Comparison of ENCODE assay signal across 32 cellular contexts in the genomic region with DNA sequence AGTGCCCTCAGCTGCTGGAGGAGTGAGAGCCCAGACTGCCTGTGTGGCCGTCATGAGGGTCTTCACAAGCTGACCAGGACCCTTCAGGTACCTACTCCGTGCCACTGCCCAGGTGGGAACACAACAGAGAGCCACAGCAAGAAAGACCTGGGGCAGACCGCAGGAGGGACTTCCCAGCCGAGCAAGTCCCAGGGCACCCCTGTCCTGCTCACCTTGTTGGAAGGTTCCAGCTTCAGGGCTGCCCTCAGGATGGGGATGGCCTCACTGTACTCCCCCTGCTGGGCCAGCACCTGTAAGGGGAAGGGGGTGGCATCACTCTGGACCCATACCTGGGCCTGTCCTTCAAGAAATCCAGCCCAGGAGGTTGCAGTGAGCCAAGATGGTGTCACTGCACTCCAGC.
"Had no signal": no experiment of that assay in that cellular context is flagged by ENCODE, and none has a peak within 500 bp of the region (broad histone marks: within the 10 kb centered on the region; RNA-seq: fewer than 3 reads in every experiment).

No MANE protein-coding gene starts in this region.

- ATAC-seq: body of pancreas; left ventricle myocardium superior; psoas muscle; stimulated activated naive CD8-positive, alpha-beta T cell treated with anti-CD3 and anti-CD28 coated beads, Interleukin-15, Interleukin-2, amounts not matched to agents 100 U/mL and 50 U/mL, for 24 hours had no signal

- H3K27me3 ChIP-seq: adrenal gland, body of pancreas, dorsolateral prefrontal cortex, right atrium auricular region, spleen, testis, transverse colon had no signal

- H3K4me1 ChIP-seq: adrenal gland, body of pancreas, parathyroid adenoma, psoas muscle, right atrium auricular region, testis, transverse colon had no signal

- H3K9me3 ChIP-seq: adrenal gland, body of pancreas, psoas muscle, right atrium auricular region, spleen, testis, transverse colon had no signal

- H3K79me2 ChIP-seq: parathyroid adenoma had no signal

- H3K27me3 Mint-ChIP-seq: activated naive CD8-positive, alpha-beta T cell treated with anti-CD3 and anti-CD28 coated beads for 36 hours had no signal

- H3K9ac ChIP-seq: parathyroid adenoma had no signal

- FAIRE-seq: endothelial cell of umbilical vein, keratinocyte, TTC549 had no signal

- H3K4me1 Mint-ChIP-seq: activated naive CD8-positive, alpha-beta T cell treated with anti-CD3 and anti-CD28 coated beads for 36 hours had no signal

- H2AFZ ChIP-seq: parathyroid adenoma had no signal

- DNase-seq: activated CD4-positive, alpha-beta T cell treated with anti-CD3 and anti-CD28 coated beads for 48 hours; activated CD4-positive, alpha-beta T cell treated with anti-CD3 and anti-CD28 coated beads, Interleukin-2, amount 50 U/mL, for 48 hours; activated CD8-positive, alpha-beta memory T cell treated with anti-CD3 and anti-CD28 coated beads, Interleukin-2, amount 50 U/mL, for 4 hours; activated effector memory CD4-positive, alpha-beta T cell treated with anti-CD3 and anti-CD28 coated beads, Interleukin-2, amount 50 U/mL, for 16 hours; activated naive CD4-positive, alpha-beta T cell treated with anti-CD3 and anti-CD28 coated beads for 36 hours; activated naive CD8-positive, alpha-beta T cell treated with anti-CD3 and anti-CD28 coated beads for 36 hours; activated T-cell treated with anti-CD3 and anti-CD28 coated beads, Interleukin-2, amount 50 U/mL, for 1 hour; adrenal gland; aorta; body of pancreas; dorsolateral prefrontal cortex; effector memory CD4-positive, alpha-beta T cell; head of caudate nucleus; hippocampal formation; left cardiac atrium; left ventricle myocardium superior; nucleus accumbens; psoas muscle; spleen; stimulated activated naive CD8-positive, alpha-beta T cell treated with anti-CD3 and anti-CD28 coated beads, Interleukin-15, Interleukin-2, amounts not matched to agents 100 U/mL and 50 U/mL, for 24 hours; T-helper 9 cell; testis; transverse colon had no signal

- H3K4me3 ChIP-seq: adrenal gland, body of pancreas, coronary artery, dorsolateral prefrontal cortex, psoas muscle, right atrium auricular region, spleen, testis, transverse colon had no signal

- H3K27ac ChIP-seq: adrenal gland, body of pancreas, coronary artery, dorsolateral prefrontal cortex, parathyroid adenoma, psoas muscle, right atrium auricular region, spleen, testis, transverse colon, VCaP had no signal

- H3K4me3 Mint-ChIP-seq: activated naive CD4-positive, alpha-beta T cell treated with anti-CD3 and anti-CD28 coated beads for 36 hours; activated naive CD8-positive, alpha-beta T cell treated with anti-CD3 and anti-CD28 coated beads for 36 hours; activated T-helper 1 cell treated with anti-CD3 and anti-CD28 coated beads, Interleukin-12 subunit alpha, Interleukin-12 subunit beta, Interleukin-2, Interleukin-4 antibody, amounts not matched to agents 30 ng/mL and 10 ng/mL and 1 ng/mL, durations not matched to agents 14 hours and 24 hours and 36 hours; T-helper 1 cell treated with Interleukin-12 subunit alpha and Interleukin-12 subunit beta and Interleukin-4 antibody, amounts not matched to agents 30 μg/mL and 1 μg/mL, for 36 hours had no signal

- H3K9me3 Mint-ChIP-seq: activated naive CD4-positive, alpha-beta T cell treated with anti-CD3 and anti-CD28 coated beads for 36 hours; activated naive CD8-positive, alpha-beta T cell treated with anti-CD3 and anti-CD28 coated beads for 36 hours; activated T-helper 1 cell treated with anti-CD3 and anti-CD28 coated beads, Interleukin-12 subunit alpha, Interleukin-12 subunit beta, Interleukin-2, Interleukin-4 antibody, amounts not matched to agents 30 ng/mL and 10 ng/mL and 1 ng/mL, durations not matched to agents 14 hours and 24 hours and 36 hours; T-helper 1 cell treated with Interleukin-12 subunit alpha and Interleukin-12 subunit beta and Interleukin-4 antibody, amounts not matched to agents 30 μg/mL and 1 μg/mL, for 36 hours had no signal

- H3K27ac Mint-ChIP-seq: activated naive CD4-positive, alpha-beta T cell treated with anti-CD3 and anti-CD28 coated beads for 36 hours; activated naive CD8-positive, alpha-beta T cell treated with anti-CD3 and anti-CD28 coated beads for 36 hours; activated T-helper 1 cell treated with anti-CD3 and anti-CD28 coated beads, Interleukin-12 subunit alpha, Interleukin-12 subunit beta, Interleukin-2, Interleukin-4 antibody, amounts not matched to agents 30 ng/mL and 10 ng/mL and 1 ng/mL, durations not matched to agents 14 hours and 24 hours and 36 hours; T-helper 1 cell treated with Interleukin-12 subunit alpha and Interleukin-12 subunit beta and Interleukin-4 antibody, amounts not matched to agents 30 μg/mL and 1 μg/mL, for 36 hours had no signal
